In genomic region chr1:153608089-153608672, GRCh38 we compare ENCODE assay signal across 12 cellular contexts. TPM values are rescaled to one million over a fixed set of nuclear protein-coding genes. Genes with fewer than 3 reads are reported as not detected.
DNase-seq lines count a peak whose midpoint lies in the region; ATAC-seq and TF ChIP-seq lines count a peak whose summit lies in the region.
"Had no signal": no experiment of that assay in that cellular context is flagged by ENCODE, and none has a peak within 500 bp of the region (broad histone marks: within the 10 kb centered on the region; RNA-seq: fewer than 3 reads in every experiment).

No MANE protein-coding gene starts in this region.

- H3K27me3 ChIP-seq in adrenal gland, result no peaks in the 10 kb centered on the region
- no peaks in the 10 kb centered on the region for H3K27me3 ChIP-seq in right cardiac atrium (ENCODE audit: control insufficient read depth, insufficient read depth)
- no peaks in the 10 kb centered on the region for H3K27me3 ChIP-seq in skeletal muscle satellite cell (ENCODE audit: control insufficient read depth, insufficient read depth, low read length)

- H3K27me3 Mint-ChIP-seq in activated CD4-positive, alpha-beta T cell treated with anti-CD3 and anti-CD28 coated beads, Interleukin-2, amount 10 ng/mL, durations not matched to agents 7 days and 5 days, result no peaks in the 10 kb centered on the region
- H3K27me3 Mint-ChIP-seq: activated CD4-positive, alpha-beta memory T cell treated with anti-CD3 and anti-CD28 coated beads for 36 hours had no signal

- H3K27ac ChIP-seq in adrenal gland (peak overlapping the region in 3 of 5 donors; percentile 58 to 93 (median 87)), right cardiac atrium (ENCODE audit: low read length) (peak overlapping the region; percentile 77)

- no peaks in the 10 kb centered on the region for H3K4me1 Mint-ChIP-seq in activated CD4-positive, alpha-beta T cell treated with anti-CD3 and anti-CD28 coated beads, Interleukin-2, amount 10 ng/mL, durations not matched to agents 7 days and 5 days

- DNase-seq in adrenal gland, result no peak
- no peak for DNase-seq in right cardiac atrium
- no peak for DNase-seq in germinal center (ENCODE audit: low spot score)
- DNase-seq in activated effector memory CD4-positive, alpha-beta T cell treated with Interleukin-2 at 50 U/mL for 16 hours, result no peak
- DNase-seq in activated CD4-positive, alpha-beta T cell treated with anti-CD3 and anti-CD28 coated beads, Interleukin-2, amount 10 ng/mL, durations not matched to agents 7 days and 5 days, result no peak
- DNase-seq: activated CD4-positive, alpha-beta memory T cell treated with anti-CD3 and anti-CD28 coated beads for 36 hours; DND-41 had no signal

- no peak overlapping the region for H3K4me3 Mint-ChIP-seq in activated CD4-positive, alpha-beta T cell treated with anti-CD3 and anti-CD28 coated beads, Interleukin-2, amount 10 ng/mL, durations not matched to agents 7 days and 5 days
- H3K4me3 Mint-ChIP-seq: activated CD4-positive, alpha-beta memory T cell treated with anti-CD3 and anti-CD28 coated beads for 36 hours had no signal

- peak overlapping the region in 1 of 4 donors; percentile 36 for H3K4me3 ChIP-seq in adrenal gland
- peak overlapping the region; percentile 30 for H3K4me3 ChIP-seq in right cardiac atrium (ENCODE audit: low read length)
- H3K4me3 ChIP-seq in skeletal muscle satellite cell (ENCODE audit: low read length), result peak overlapping the region; percentile 92

- peak overlapping the region; percentile 94 for H3K4me2 ChIP-seq in skeletal muscle satellite cell (ENCODE audit: low read length)

- intact Hi-C loops in adrenal gland (cut with DNase I), result no loop called here
- intact Hi-C loops in right cardiac atrium (cut with DNase I), result no loop called here

- 77 to 87% (median 84%) methylated on average over 5 to 7 of the region's 7 CpGs for WGBS in adrenal gland, 4 donors
- WGBS in right cardiac atrium, result 70% methylated on average over 7 of the region's 7 CpGs

- no peak for TF ChIP-seq POLR2A in adrenal gland (IDR thresholded peaks at IDR 0.05)
- no peak for TF ChIP-seq POLR2A in GM18505 (IDR thresholded peaks at IDR 0.05; ENCODE audit: borderline replicate concordance, extremely low read depth, insufficient read depth, insufficient read length)

- no peaks in the 10 kb centered on the region for H3K9me3 Mint-ChIP-seq in activated CD4-positive, alpha-beta T cell treated with anti-CD3 and anti-CD28 coated beads, Interleukin-2, amount 10 ng/mL, durations not matched to agents 7 days and 5 days
- H3K9me3 Mint-ChIP-seq: activated CD4-positive, alpha-beta memory T cell treated with anti-CD3 and anti-CD28 coated beads for 36 hours had no signal

- TF ChIP-seq CTCF in adrenal gland (IDR thresholded peaks at IDR 0.05), result no peak

- CTCF ChIA-PET in activated CD4-positive, alpha-beta T cell treated with anti-CD3 and anti-CD28 coated beads, Interleukin-2, amount 10 ng/mL, durations not matched to agents 7 days and 5 days (lab: Charles Lee), result interaction anchor here (1.1 kb wide), 1 partner anchor 26 kb away, joined by 4 read pairs; the partner anchor contains the start of gene CHTOP

- H3K4me1 ChIP-seq in ES-I3 (ENCODE audit: insufficient read depth, low read length) (peaks cover 29% of the 10 kb centered on the region), adrenal gland (replicated peaks in 1 of 2) (peaks cover 0 to 27% of the 10 kb centered on the region in 2 donors), right cardiac atrium (ENCODE audit: control insufficient read depth, insufficient read depth, low read length) (peaks cover 12% of the 10 kb centered on the region), skeletal muscle satellite cell (ENCODE audit: control insufficient read depth, insufficient read depth, low read length) (peaks cover 38% of the 10 kb centered on the region)

- H3K9me3 ChIP-seq in ES-I3 (ENCODE audit: control insufficient read depth, insufficient read depth, low read length), result no peaks in the 10 kb centered on the region
- no peaks in the 10 kb centered on the region for H3K9me3 ChIP-seq in adrenal gland (replicated peaks in 1 of 3)
- no peaks in the 10 kb centered on the region for H3K9me3 ChIP-seq in right cardiac atrium (ENCODE audit: control insufficient read depth, low read length)
- no peaks in the 10 kb centered on the region for H3K9me3 ChIP-seq in skeletal muscle satellite cell (replicated peaks; ENCODE audit: low read length)

- POLR2A ChIA-PET in activated CD4-positive, alpha-beta T cell treated with anti-CD3 and anti-CD28 coated beads, Interleukin-2, amount 10 ng/mL, durations not matched to agents 7 days and 5 days (lab: Charles Lee), result interaction anchor here (0.5 kb wide), 1 partner anchor 16 kb away, joined by 5 read pairs; no protein-coding TSS in a partner anchor

- H3K36me3 ChIP-seq in ES-I3 (ENCODE audit: insufficient read depth, low read length), result no peaks in the 10 kb centered on the region
- H3K36me3 ChIP-seq in adrenal gland (replicated peaks in 1 of 2), result peaks cover 0 to 12% of the 10 kb centered on the region in 2 donors
- peaks cover 46% of the 10 kb centered on the region for H3K36me3 ChIP-seq in skeletal muscle satellite cell (ENCODE audit: insufficient read depth, low read length)

- H3K27ac Mint-ChIP-seq in activated CD4-positive, alpha-beta T cell treated with anti-CD3 and anti-CD28 coated beads, Interleukin-2, amount 10 ng/mL, durations not matched to agents 7 days and 5 days, result no peak overlapping the region
- H3K27ac Mint-ChIP-seq: activated CD4-positive, alpha-beta memory T cell treated with anti-CD3 and anti-CD28 coated beads for 36 hours had no signal

- ATAC-seq in right cardiac atrium, result peak in 1 of 2 donors; percentile 5
- ATAC-seq in GM18505 (IDR thresholded peaks at IDR 0.05; ENCODE audit: unreplicated experiment), result no peak

- no peaks in the 10 kb centered on the region for H3K36me3 Mint-ChIP-seq in activated CD4-positive, alpha-beta T cell treated with anti-CD3 and anti-CD28 coated beads, Interleukin-2, amount 10 ng/mL, durations not matched to agents 7 days and 5 days (ENCODE audit: low read depth)
- H3K36me3 Mint-ChIP-seq: activated CD4-positive, alpha-beta memory T cell treated with anti-CD3 and anti-CD28 coated beads for 36 hours had no signal

- H3K9ac ChIP-seq in ES-I3 (ENCODE audit: low read depth, low read length) (peak overlapping the region; percentile 46; the same call in 1 of the 2 replicates), skeletal muscle satellite cell (ENCODE audit: low read depth, low read length) (peak overlapping the region; percentile 90)

RNA-seq across cellular contexts. Expression of gene S100A16, which starts 4.8 kb away (rescaled TPM):
- total RNA-seq in adrenal gland (100 to 1,000 TPM in 2 of 8 donors, 10 to 100 TPM in 6; 45.1 to 126 (median 76.2) TPM), right cardiac atrium (10 to 100 TPM; 42.6 to 56.1 (median 44.3) TPM)
- polyA plus RNA-seq in adrenal gland (100 to 1,000 TPM in 1 of 3 donors, 10 to 100 TPM in 2; 61.5 to 128 (median 95.3) TPM), right cardiac atrium (73.9 TPM)
- total RNA-seq in skeletal muscle satellite cell (2012; rRNA removed), result 654 and 681 TPM in 2 replicates
- total RNA-seq in activated CD4-positive, alpha-beta T cell treated with anti-CD3 and anti-CD28 coated beads, Interleukin-2, amount 10 ng/mL, durations not matched to agents 7 days and 5 days, result not detected
- total RNA-seq: activated CD4-positive, alpha-beta memory T cell treated with anti-CD3 and anti-CD28 coated beads for 36 hours had no signal
- polyA plus RNA-seq: neural cell had no signal

RNA-seq across cellular contexts. Expression of gene S100A14, which starts 7.9 kb away (rescaled TPM):
- under 1 TPM in 3 of 8 donors, not detected in 5; 0.32 to 0.90 (median 0.53) TPM for total RNA-seq in adrenal gland
- polyA plus RNA-seq in adrenal gland, result 1 to 10 TPM in 1 of 3 donors, under 1 TPM in 1, not detected in 1; 0.88 to 2.2 TPM
- total RNA-seq in right cardiac atrium, result 1 to 10 TPM; 2.5 to 5.6 (median 3.8) TPM
- 4.3 TPM for polyA plus RNA-seq in right cardiac atrium
- total RNA-seq in skeletal muscle satellite cell (2012; rRNA removed), result 0.76 and 0.87 TPM in 2 replicates
- not detected for total RNA-seq in activated CD4-positive, alpha-beta T cell treated with anti-CD3 and anti-CD28 coated beads, Interleukin-2, amount 10 ng/mL, durations not matched to agents 7 days and 5 days
- polyA plus RNA-seq: neural cell had no signal

RNA-seq across cellular contexts. Expression of gene S100A13, which starts 19.1 kb away (rescaled TPM):
- total RNA-seq in adrenal gland (100 to 1,000 TPM in 6 of 8 donors, 10 to 100 TPM in 2; 57.6 to 289 (median 138) TPM), right cardiac atrium (100 to 1,000 TPM; 183 to 265 (median 220) TPM)
- polyA plus RNA-seq in adrenal gland (100 to 1,000 TPM; 185 to 266 (median 235) TPM), right cardiac atrium (295 TPM)
- total RNA-seq in skeletal muscle satellite cell (2012; rRNA removed), result 109 and 142 TPM in 2 replicates
- total RNA-seq in activated CD4-positive, alpha-beta T cell treated with anti-CD3 and anti-CD28 coated beads, Interleukin-2, amount 10 ng/mL, durations not matched to agents 7 days and 5 days, result 1 to 10 TPM; 3.9 to 4.2 TPM

RNA-seq across cellular contexts. Expression of gene S100A1, which starts 20.1 kb away (rescaled TPM):
- total RNA-seq in adrenal gland (1 to 10 TPM in 3 of 8 donors, under 1 TPM in 2, not detected in 3; 0.55 to 3.8 (median 1.8) TPM), right cardiac atrium (1,000 to 10,000 TPM; 1,233 to 1,764 (median 1,522) TPM)
- polyA plus RNA-seq in adrenal gland (10 to 100 TPM in 2 of 3 donors, 1 to 10 TPM in 1; 1.1 to 12.3 (median 10.9) TPM), right cardiac atrium (2,571 TPM)
- not detected in 2 replicates for total RNA-seq in skeletal muscle satellite cell (2012; rRNA removed)
- total RNA-seq in activated CD4-positive, alpha-beta T cell treated with anti-CD3 and anti-CD28 coated beads, Interleukin-2, amount 10 ng/mL, durations not matched to agents 7 days and 5 days, result not detected
- total RNA-seq: activated CD4-positive, alpha-beta memory T cell treated with anti-CD3 and anti-CD28 coated beads for 36 hours; dermis microvascular lymphatic vessel endothelial cell had no signal
- polyA plus RNA-seq: neural cell had no signal

RNA-seq across cellular contexts. Expression of gene CHTOP, which starts 25.7 kb away (rescaled TPM):
- total RNA-seq in adrenal gland (10 to 100 TPM; 35.5 to 74.9 (median 55.8) TPM), right cardiac atrium (10 to 100 TPM; 56.1 to 75.3 (median 66.1) TPM)
- polyA plus RNA-seq in adrenal gland (10 to 100 TPM; 59.1 to 83.3 (median 71.2) TPM), right cardiac atrium (65.0 TPM)
- 30.7 and 33.4 TPM in 2 replicates for total RNA-seq in skeletal muscle satellite cell (2012; rRNA removed)
- 10 to 100 TPM; 96.1 to 98.3 TPM for total RNA-seq in activated CD4-positive, alpha-beta T cell treated with anti-CD3 and anti-CD28 coated beads, Interleukin-2, amount 10 ng/mL, durations not matched to agents 7 days and 5 days

Comparison
In these comparisons a context has a peak if more than half of its experiments do, and no peak if none do; other contexts are left out.
1. RNA of gene S100A16, which starts 4.8 kb away (total RNA-seq): 45.1 to 126 TPM in adrenal gland and 42.6 to 56.1 TPM in right cardiac atrium; not detected in activated CD4-positive, alpha-beta T cell treated with anti-CD3 and anti-CD28 coated beads, Interleukin-2, amount 10 ng/mL, durations not matched to agents 7 days and 5 days; every median in the first group is over 10 times any median in the second.
2. RNA of gene S100A13, which starts 19.1 kb away (total RNA-seq): 183 to 265 TPM in right cardiac atrium and 57.6 to 289 TPM in adrenal gland; 3.9 to 4.2 TPM in activated CD4-positive, alpha-beta T cell treated with anti-CD3 and anti-CD28 coated beads, Interleukin-2, amount 10 ng/mL, durations not matched to agents 7 days and 5 days; every median in the first group is over 10 times any median in the second.